ENCODE assay signal across 2 cellular contexts in genomic region chr11:62546937-62547625, GRCh38.
TF ChIP-seq lines count a peak whose summit lies in the region.

No MANE protein-coding gene starts in this region.

TF ChIP-seq in IMR-90, 13 proteins besides CTCF, POLR2A, EP300 and RAD21:
- TF ChIP-seq MAZ (IDR thresholded peaks at IDR 0.05; ENCODE audit: borderline replicate concordance, low read depth, low read length) (peak; percentile 26; the same call in 1 of the 2 replicates), MXI1 (IDR thresholded peaks at IDR 0.05; ENCODE audit: borderline replicate concordance, low read depth, low read length) (no peak), FOS (IDR thresholded peaks at IDR 0.05; ENCODE audit: low read depth, low read length) (no peak), SMC3 (IDR thresholded peaks at IDR 0.05; ENCODE audit: low read depth, low read length) (no peak), RFX5 (IDR thresholded peaks at IDR 0.05; ENCODE audit: low read depth, low read length) (no peak), CEBPB (IDR thresholded peaks at IDR 0.05; ENCODE audit: low read depth, low read length) (no peak), BHLHE40 (IDR thresholded peaks at IDR 0.05; ENCODE audit: low read depth, low read length) (no peak), USF2 (IDR thresholded peaks at IDR 0.05; ENCODE audit: low read depth, low read length) (no peak)

TF ChIP-seq in HepG2, 621 proteins besides CTCF, POLR2A, EP300 and RAD21 (continues in another document):
- peak; percentile 75; the same call in 1 of the 2 replicates for TF ChIP-seq ZNF724P (CRISPR knock-in tag; IDR thresholded peaks at IDR 0.05; ENCODE audit: borderline replicate concordance)
- 0 out of 2 replicates have a peak, but pooled peaks have one; percentile 7 for TF ChIP-seq ZNF772 (CRISPR knock-in tag; IDR thresholded peaks at IDR 0.05)
- TF ChIP-seq MEIS1 (CRISPR knock-in tag; IDR thresholded peaks at IDR 0.05; ENCODE audit: borderline replicate concordance) = peak; percentile 24; the same call in 1 of the 2 replicates
- TF ChIP-seq ZNF230 (CRISPR knock-in tag; IDR thresholded peaks at IDR 0.05) = 0 out of 2 replicates have a peak, but pooled peaks have one; percentile 12
- peak; percentile 27; the same call in 1 of the 2 replicates for TF ChIP-seq ZBTB7B (CRISPR knock-in tag; IDR thresholded peaks at IDR 0.05)
- no peak for TF ChIP-seq ATF1 (CRISPR knock-in tag; IDR thresholded peaks at IDR 0.05)
- no peak; the same call in 1 of the 2 replicates for TF ChIP-seq TBX2 (CRISPR knock-in tag; IDR thresholded peaks at IDR 0.05; ENCODE audit: borderline replicate concordance)
- TF ChIP-seq FOXC1 (CRISPR knock-in tag; IDR thresholded peaks at IDR 0.05; ENCODE audit: borderline replicate concordance) = peak; percentile 19; the same call in 1 of the 2 replicates
- no peak for TF ChIP-seq LCORL (IDR thresholded peaks at IDR 0.05)
- TF ChIP-seq LCORL (CRISPR knock-in tag; IDR thresholded peaks at IDR 0.05) = peak; percentile 75; the same call in 1 of the 2 replicates
- 0 out of 2 replicates have a peak, but pooled peaks have one; percentile 6 for TF ChIP-seq ZNF335 (CRISPR knock-in tag; IDR thresholded peaks at IDR 0.05)
- peak; percentile 58; the same call in 1 of the 2 replicates for TF ChIP-seq MTA1 (CRISPR knock-in tag; IDR thresholded peaks at IDR 0.05; ENCODE audit: borderline replicate concordance)
- peak in 1 of 2 experiments; percentile 5; a peak in 1 of 4 replicates for TF ChIP-seq KLF16 (CRISPR knock-in tag; IDR thresholded peaks at IDR 0.05)
- TF ChIP-seq NKX3-1 (CRISPR knock-in tag; IDR thresholded peaks at IDR 0.05) = 0 out of 2 replicates have a peak, but pooled peaks have one; percentile 18
- TF ChIP-seq ZNF629 (CRISPR knock-in tag; conservative IDR thresholded peaks at IDR 0.05) = peak; percentile 43; the same call in 1 of the 2 replicates
- peak; percentile 80; the same call in 1 of the 2 replicates for TF ChIP-seq ZNF510 (CRISPR knock-in tag; IDR thresholded peaks at IDR 0.05; ENCODE audit: low read depth)
- peak; percentile 54 for TF ChIP-seq SRSF1 (optimal IDR thresholded peaks at IDR 0.05; ENCODE audit: low read depth, low read length)
- no peak for TF ChIP-seq ZKSCAN5 (CRISPR knock-in tag; IDR thresholded peaks at IDR 0.05)
- TF ChIP-seq ZNF660 (CRISPR knock-in tag; IDR thresholded peaks at IDR 0.05; ENCODE audit: borderline replicate concordance, low read depth) = no peak
- TF ChIP-seq TGIF2 (CRISPR knock-in tag; IDR thresholded peaks at IDR 0.05) = no peak
- 0 out of 2 replicates have a peak, but pooled peaks have one; percentile 19 for TF ChIP-seq ZNF589 (CRISPR knock-in tag; conservative IDR thresholded peaks at IDR 0.05)
- TF ChIP-seq ZNF616 (CRISPR knock-in tag; IDR thresholded peaks at IDR 0.05; ENCODE audit: low read depth) = 0 out of 2 replicates have a peak, but pooled peaks have one; percentile 14
- TF ChIP-seq ZNF687 (CRISPR knock-in tag; IDR thresholded peaks at IDR 0.05) = peak; percentile 58
- TF ChIP-seq SETDB1 (CRISPR knock-in tag; IDR thresholded peaks at IDR 0.05; ENCODE audit: borderline replicate concordance) = 0 out of 2 replicates have a peak, but pooled peaks have one; percentile 52
- no peak for TF ChIP-seq EED (CRISPR knock-in tag; IDR thresholded peaks at IDR 0.05)
- TF ChIP-seq ZNF558 (CRISPR knock-in tag; IDR thresholded peaks at IDR 0.05; ENCODE audit: borderline replicate concordance) = no peak
- TF ChIP-seq ZNF746 (CRISPR knock-in tag; IDR thresholded peaks at IDR 0.05) = 0 out of 2 replicates have a peak, but pooled peaks have one; percentile 22
- TF ChIP-seq ZBTB42 (CRISPR knock-in tag; IDR thresholded peaks at IDR 0.05) = peak; percentile 82; the same call in 1 of the 2 replicates
- TF ChIP-seq ARNT2 (CRISPR knock-in tag; IDR thresholded peaks at IDR 0.05; ENCODE audit: low read depth) = 0 out of 2 replicates have a peak, but pooled peaks have one; percentile 8
- 0 out of 2 replicates have a peak, but pooled peaks have one; percentile 1 for TF ChIP-seq NFKB2 (CRISPR knock-in tag; IDR thresholded peaks at IDR 0.05; ENCODE audit: borderline replicate concordance)
- TF ChIP-seq ZNF563 (CRISPR knock-in tag; IDR thresholded peaks at IDR 0.05) = 0 out of 2 replicates have a peak, but pooled peaks have one; percentile 12
- TF ChIP-seq BORCS8-MEF2B (CRISPR knock-in tag; IDR thresholded peaks at IDR 0.05) = peak; percentile 73
- no peak for TF ChIP-seq NONO (IDR thresholded peaks at IDR 0.05)
- TF ChIP-seq NONO (CRISPR knock-in tag; conservative IDR thresholded peaks at IDR 0.05) = 0 out of 2 replicates have a peak, but pooled peaks have one; percentile 12
- TF ChIP-seq ZFP36L2 (CRISPR knock-in tag; IDR thresholded peaks at IDR 0.05) = peak; percentile 39; the same call in 1 of the 2 replicates
- no peak for TF ChIP-seq ZNF431 (CRISPR knock-in tag; IDR thresholded peaks at IDR 0.05; ENCODE audit: borderline replicate concordance, low read depth)
- peak; percentile 9 for TF ChIP-seq HDAC1 (CRISPR knock-in tag; IDR thresholded peaks at IDR 0.05)
- 0 out of 2 replicates have a peak, but pooled peaks have one; percentile 7 for TF ChIP-seq ELF3 (CRISPR knock-in tag; IDR thresholded peaks at IDR 0.05)
- peak; percentile 16; the same call in 1 of the 2 replicates for TF ChIP-seq PHF21A (CRISPR knock-in tag; IDR thresholded peaks at IDR 0.05)
- peak; percentile 14 for TF ChIP-seq ZFY (CRISPR knock-in tag; IDR thresholded peaks at IDR 0.05)
- TF ChIP-seq ETV6 (CRISPR knock-in tag; conservative IDR thresholded peaks at IDR 0.05) = 0 out of 2 replicates have a peak, but pooled peaks have one; percentile 14
- 0 out of 4 replicates have a peak, but pooled peaks of 1 of the 2 experiments have one; percentile 9 for TF ChIP-seq HMGXB4 (CRISPR knock-in tag; IDR thresholded peaks at IDR 0.05; ENCODE audit: borderline replicate concordance in 1 of 2, low read depth in 1 of 2)
- peak; percentile 69 for TF ChIP-seq AGO2 (optimal IDR thresholded peaks at IDR 0.05; ENCODE audit: low read depth, low read length)
- peak; percentile 10; the same call in 1 of the 2 replicates for TF ChIP-seq ZNF710 (CRISPR knock-in tag; IDR thresholded peaks at IDR 0.05; ENCODE audit: borderline replicate concordance)
- TF ChIP-seq IRX3 (CRISPR knock-in tag; IDR thresholded peaks at IDR 0.05; ENCODE audit: borderline replicate concordance, low read depth) = 0 out of 2 replicates have a peak, but pooled peaks have one; percentile 30
- TF ChIP-seq KLF13 (CRISPR knock-in tag; IDR thresholded peaks at IDR 0.05) = no peak
- TF ChIP-seq ZNF350 (CRISPR knock-in tag; IDR thresholded peaks at IDR 0.05; ENCODE audit: borderline replicate concordance, low read depth) = peak; percentile 33; the same call in 1 of the 2 replicates
- 0 out of 2 replicates have a peak, but pooled peaks have one; percentile 11 for TF ChIP-seq ZC3H4 (CRISPR knock-in tag; IDR thresholded peaks at IDR 0.05; ENCODE audit: borderline replicate concordance)
- TF ChIP-seq ZBTB7A (CRISPR knock-in tag; IDR thresholded peaks at IDR 0.05) = 0 out of 2 replicates have a peak, but pooled peaks have one; percentile 12
- TF ChIP-seq NRL (CRISPR knock-in tag; IDR thresholded peaks at IDR 0.05; ENCODE audit: borderline replicate concordance) = peak; percentile 17; the same call in 1 of the 2 replicates
- TF ChIP-seq ZNF777 (CRISPR knock-in tag; IDR thresholded peaks at IDR 0.05) = peak; percentile 28; the same call in 1 of the 2 replicates
- TF ChIP-seq ZNF678 (CRISPR knock-in tag; IDR thresholded peaks at IDR 0.05) = 0 out of 2 replicates have a peak, but pooled peaks have one; percentile 19
- 0 out of 2 replicates have a peak, but pooled peaks have one; percentile 9 for TF ChIP-seq SP2 (CRISPR knock-in tag; IDR thresholded peaks at IDR 0.05)
- TF ChIP-seq ZNF142 (CRISPR knock-in tag; IDR thresholded peaks at IDR 0.05) = peak; percentile 84; the same call in 1 of the 2 replicates
- TF ChIP-seq ZFP1 (CRISPR knock-in tag; IDR thresholded peaks at IDR 0.05) = no peak
- 0 out of 2 replicates have a peak, but pooled peaks have one; percentile 42 for TF ChIP-seq MAFG (CRISPR knock-in tag; IDR thresholded peaks at IDR 0.05)
- TF ChIP-seq SAP130 (CRISPR knock-in tag; IDR thresholded peaks at IDR 0.05; ENCODE audit: low read depth) = peak; percentile 48
